ENCODE assay signal across 9 cellular contexts in the genomic region with DNA sequence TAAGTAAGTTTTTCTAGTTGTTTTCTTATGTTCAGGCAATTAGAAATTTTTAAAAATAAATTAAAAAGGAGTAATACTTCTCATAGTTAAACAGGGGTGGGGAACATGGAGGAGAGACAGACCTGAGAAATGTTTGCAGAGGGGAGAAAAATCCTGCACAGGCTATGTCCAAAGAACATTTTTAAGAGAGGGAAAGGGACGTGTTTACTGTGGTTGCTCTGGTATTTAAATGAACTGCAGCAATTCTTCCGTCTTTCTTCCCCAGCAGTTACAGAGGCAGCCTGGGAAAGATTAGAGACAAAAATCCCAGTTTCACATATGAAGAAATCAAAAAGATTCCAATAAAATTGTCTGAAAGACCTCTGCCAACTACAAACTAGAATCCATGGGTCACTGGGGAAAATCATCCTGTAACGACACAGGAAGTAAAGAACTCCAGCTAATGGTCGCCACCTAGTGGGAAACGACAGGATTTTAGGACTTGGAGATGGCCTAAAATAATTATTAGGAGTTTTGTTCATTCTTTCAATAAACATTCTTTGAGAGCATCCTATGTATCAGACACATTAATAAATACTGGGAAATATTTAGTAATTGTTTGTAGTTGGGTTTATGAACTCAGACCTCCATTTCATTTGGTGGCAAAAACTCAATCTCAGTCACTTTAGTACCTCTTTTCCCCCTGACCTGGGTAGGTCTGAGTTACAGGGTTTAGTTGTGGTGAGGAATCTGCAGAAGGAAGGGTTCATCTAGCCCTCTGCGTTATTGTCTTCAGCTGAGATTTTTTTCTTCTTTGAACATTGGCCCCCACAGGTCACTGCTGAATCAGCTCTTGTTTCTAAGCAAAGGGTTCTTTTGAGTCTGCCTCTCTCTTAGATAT.
DNase-seq lines count a peak whose midpoint lies in the region; ATAC-seq and TF ChIP-seq lines count a peak whose summit lies in the region.
"Had no signal": no experiment of that assay in that cellular context is flagged by ENCODE, and none has a peak within 500 bp of the region (broad histone marks: within the 10 kb centered on the region; RNA-seq: fewer than 3 reads in every experiment).

No MANE protein-coding gene starts in this region.

- peak overlapping the region in 4 of 7 donors; percentile 1 to 50 (median 18) for H3K4me3 Mint-ChIP-seq in CD8-positive, alpha-beta memory T cell
- peak overlapping the region in 2 of 8 donors; percentile 17 to 50 for H3K4me3 Mint-ChIP-seq in naive B cell
- H3K4me3 Mint-ChIP-seq: activated naive CD8-positive, alpha-beta T cell treated with anti-CD3 and anti-CD28 coated beads, Interleukin-2, amount 10 ng/mL, durations not matched to agents 7 days and 5 days had no signal

- no peak overlapping the region for H3K9ac ChIP-seq in fibroblast of lung (ENCODE audit: insufficient read depth, low read length)

- peak overlapping the region in 1 of 8 donors; percentile 59 for H3K27ac Mint-ChIP-seq in CD8-positive, alpha-beta memory T cell
- H3K27ac Mint-ChIP-seq in naive B cell = peak overlapping the region in 2 of 6 donors; percentile 15 to 56
- H3K27ac Mint-ChIP-seq: activated naive CD8-positive, alpha-beta T cell treated with anti-CD3 and anti-CD28 coated beads, Interleukin-2, amount 10 ng/mL, durations not matched to agents 7 days and 5 days had no signal

- no peak overlapping the region for H3K27ac ChIP-seq in CD8-positive, alpha-beta memory T cell (ENCODE audit: low read depth, low read length)
- H3K27ac ChIP-seq in fibroblast of lung (ENCODE audit: insufficient read depth, low read length) = no peak overlapping the region

- TF ChIP-seq CTCF in fibroblast of lung (conservative IDR thresholded peaks at IDR 0.05 in 1 of 2, IDR thresholded peaks at IDR 0.05 in 1 of 2; ENCODE audit: low read depth in 1 of 2, low read length in 2 of 2) = peak; percentile 65 to 71

- no peaks in the 10 kb centered on the region for H3K4me1 ChIP-seq in CD8-positive, alpha-beta memory T cell (ENCODE audit: insufficient read depth, low read length)
- H3K4me1 ChIP-seq in fibroblast of lung (ENCODE audit: control insufficient read depth, extremely low read depth, insufficient read depth, low read length) = no peaks in the 10 kb centered on the region

- no peaks in the 10 kb centered on the region for H3K79me2 ChIP-seq in fibroblast of lung (ENCODE audit: control insufficient read depth, insufficient read depth, low read length)

- no peaks in the 10 kb centered on the region for H3K27me3 ChIP-seq in CD8-positive, alpha-beta memory T cell (ENCODE audit: insufficient read depth, low read length, poor library complexity, severe bottlenecking)
- H3K27me3 ChIP-seq in fibroblast of lung (ENCODE audit: control insufficient read depth, insufficient read depth, low read length) = no peaks in the 10 kb centered on the region

- H3K36me3 Mint-ChIP-seq in CD8-positive, alpha-beta memory T cell = no peaks in the 10 kb centered on the region
- no peaks in the 10 kb centered on the region for H3K36me3 Mint-ChIP-seq in naive B cell
- H3K36me3 Mint-ChIP-seq: activated naive CD8-positive, alpha-beta T cell treated with anti-CD3 and anti-CD28 coated beads, Interleukin-2, amount 10 ng/mL, durations not matched to agents 7 days and 5 days had no signal

- no peak overlapping the region for H3K4me3 ChIP-seq in CD8-positive, alpha-beta memory T cell (ENCODE audit: low read length)
- H3K4me3 ChIP-seq in fibroblast of lung (replicated peaks in 1 of 4; ENCODE audit: control extremely low read depth in 1 of 4, insufficient read depth in 1 of 4, low read depth in 3 of 4, low read length in 4 of 4) = no peak overlapping the region

- H3K4me2 ChIP-seq in fibroblast of lung (ENCODE audit: extremely low read depth, insufficient read depth, low read length) = peak overlapping the region; percentile 65

- ATAC-seq in GM18517 (IDR thresholded peaks at IDR 0.05; ENCODE audit: unreplicated experiment) = peak; percentile 85
- ATAC-seq in HG02970 (IDR thresholded peaks at IDR 0.05; ENCODE audit: low FRiP score, unreplicated experiment) = peak; percentile 61
- ATAC-seq in naive B cell (ENCODE audit: low read depth in 2 of 2) = peak in 1 of 2 donors; percentile 60

- CTCF ChIA-PET in CD8-positive, alpha-beta memory T cell (lab: Charles Lee) = no interaction called here

- no peaks in the 10 kb centered on the region for H3K36me3 ChIP-seq in CD8-positive, alpha-beta memory T cell (ENCODE audit: insufficient read depth, low read length)
- no peaks in the 10 kb centered on the region for H3K36me3 ChIP-seq in fibroblast of lung (ENCODE audit: control insufficient read depth, insufficient read depth, low read length)

- peaks cover 0 to 2% of the 10 kb centered on the region in 2 donors for H3K27me3 Mint-ChIP-seq in CD8-positive, alpha-beta memory T cell
- H3K27me3 Mint-ChIP-seq in naive B cell = no peaks in the 10 kb centered on the region

- H2AFZ ChIP-seq in fibroblast of lung (ENCODE audit: low read length) = peak overlapping the region; percentile 87

- peaks cover 0 to 2% (median 0%) of the 10 kb centered on the region in 3 donors for H3K4me1 Mint-ChIP-seq in CD8-positive, alpha-beta memory T cell
- H3K4me1 Mint-ChIP-seq in naive B cell = peaks cover 0 to 3% (median 0%) of the 10 kb centered on the region in 3 donors

- DNase-seq in CD8-positive, alpha-beta memory T cell = peak in 1 of 5 donors; percentile 13
- DNase-seq in NCI-H146 (lab: John Stamatoyannopoulos, UW) (peak; percentile 77), T1000 (lab: John Stamatoyannopoulos, UW) (peak; percentile 29), fibroblast of lung (ENCODE audit: low read depth in 2 of 2) (peak; percentile 59 to 85), naive B cell (peak; percentile 33), NCI-H1048 (lab: John Stamatoyannopoulos, UW) (no peak)
- DNase-seq: activated naive CD8-positive, alpha-beta T cell treated with anti-CD3 and anti-CD28 coated beads, Interleukin-2, amount 10 ng/mL, durations not matched to agents 7 days and 5 days had no signal

- H3K9me3 ChIP-seq in CD8-positive, alpha-beta memory T cell (ENCODE audit: low read length) = no peaks in the 10 kb centered on the region
- H3K9me3 ChIP-seq in fibroblast of lung (ENCODE audit: control insufficient read depth, insufficient read depth, low read depth, low read length) = no peaks in the 10 kb centered on the region

- H3K9me3 Mint-ChIP-seq in CD8-positive, alpha-beta memory T cell = peaks cover 0 to 2% (median 0%) of the 10 kb centered on the region in 5 donors
- no peaks in the 10 kb centered on the region for H3K9me3 Mint-ChIP-seq in naive B cell
- H3K9me3 Mint-ChIP-seq: activated naive CD8-positive, alpha-beta T cell treated with anti-CD3 and anti-CD28 coated beads, Interleukin-2, amount 10 ng/mL, durations not matched to agents 7 days and 5 days had no signal

- H4K20me1 ChIP-seq in fibroblast of lung (ENCODE audit: control insufficient read depth, extremely low read depth, insufficient read depth, low read length) = no peaks in the 10 kb centered on the region

- POLR2A ChIA-PET in CD8-positive, alpha-beta memory T cell (lab: Charles Lee) = no interaction called here
